In genomic region chr21:22585558-22585957, GRCh38 we compare ENCODE assay signal across 15 cellular contexts.
"Had no signal": no experiment of that assay in that cellular context is flagged by ENCODE, and none has a peak within 500 bp of the region (broad histone marks: within the 10 kb centered on the region; RNA-seq: fewer than 3 reads in every experiment).

No MANE protein-coding gene starts in this region.

- H3K4me1 Mint-ChIP-seq: activated CD4-positive, alpha-beta T cell treated with anti-CD3 and anti-CD28 coated beads, Interleukin-2, amount 10 ng/mL, durations not matched to agents 7 days and 5 days; activated naive CD4-positive, alpha-beta T cell treated with anti-CD3 and anti-CD28 coated beads, Interleukin-2, amount 10 ng/mL, durations not matched to agents 7 days and 5 days; activated T-helper 17 cell treated with anti-CD3 and anti-CD28 coated beads, Interleukin-2, amount 50 U/mL, for 72 hours had no signal

- H3K4me1 ChIP-seq: adrenal gland, transverse colon had no signal

- H3K27me3 Mint-ChIP-seq: activated CD4-positive, alpha-beta T cell treated with anti-CD3 and anti-CD28 coated beads, Interleukin-2, amount 10 ng/mL, durations not matched to agents 7 days and 5 days; activated naive CD4-positive, alpha-beta T cell treated with anti-CD3 and anti-CD28 coated beads, Interleukin-2, amount 10 ng/mL, durations not matched to agents 7 days and 5 days; activated T-helper 17 cell treated with anti-CD3 and anti-CD28 coated beads, Interleukin-2, amount 50 U/mL, for 72 hours; memory B cell; natural killer cell treated with Interleukin-12 subunit alpha and Interleukin-12 subunit beta and Interleukin-15 and Interleukin-18, amount 100 ng/mL, for 72 hours; stimulated activated naive B cell treated with anti-CD40 and anti-IgM and Interleukin-4, amounts not matched to agents 10 μg/mL and 1 μg/mL and 100 μg/mL, for 72 hours had no signal

- H3K9me3 Mint-ChIP-seq: activated naive CD4-positive, alpha-beta T cell treated with anti-CD3 and anti-CD28 coated beads, Interleukin-2, amount 10 ng/mL, durations not matched to agents 7 days and 5 days had no signal

- H3K9me3 ChIP-seq: adrenal gland, sigmoid colon, transverse colon had no signal

- H3K36me3 Mint-ChIP-seq: activated naive CD4-positive, alpha-beta T cell treated with anti-CD3 and anti-CD28 coated beads, Interleukin-2, amount 10 ng/mL, durations not matched to agents 7 days and 5 days; memory B cell; natural killer cell treated with Interleukin-12 subunit alpha and Interleukin-12 subunit beta and Interleukin-15 and Interleukin-18, amount 100 ng/mL, for 72 hours; stimulated activated naive B cell treated with anti-CD40 and anti-IgM and Interleukin-4, amounts not matched to agents 10 μg/mL and 1 μg/mL and 100 μg/mL, for 72 hours had no signal

- H3K27me3 ChIP-seq: adrenal gland, sigmoid colon, transverse colon had no signal

- H3K4me3 Mint-ChIP-seq: activated CD4-positive, alpha-beta T cell treated with anti-CD3 and anti-CD28 coated beads, Interleukin-2, amount 10 ng/mL, durations not matched to agents 7 days and 5 days; activated naive CD4-positive, alpha-beta T cell treated with anti-CD3 and anti-CD28 coated beads, Interleukin-2, amount 10 ng/mL, durations not matched to agents 7 days and 5 days; activated T-helper 17 cell treated with anti-CD3 and anti-CD28 coated beads, Interleukin-2, amount 50 U/mL, for 72 hours; memory B cell; natural killer cell treated with Interleukin-12 subunit alpha and Interleukin-12 subunit beta and Interleukin-15 and Interleukin-18, amount 100 ng/mL, for 72 hours; stimulated activated naive B cell treated with anti-CD40 and anti-IgM and Interleukin-4, amounts not matched to agents 10 μg/mL and 1 μg/mL and 100 μg/mL, for 72 hours had no signal

- H3K27ac ChIP-seq: adrenal gland, sigmoid colon, transverse colon had no signal

- DNase-seq: activated CD4-positive, alpha-beta T cell treated with anti-CD3 and anti-CD28 coated beads, Interleukin-2, amount 10 ng/mL, durations not matched to agents 7 days and 5 days; activated CD4-positive, CD25-positive, alpha-beta regulatory T cell; activated naive CD4-positive, alpha-beta T cell treated with anti-CD3 and anti-CD28 coated beads, Interleukin-2, amount 10 ng/mL, durations not matched to agents 7 days and 5 days; activated T-cell treated with anti-CD3 and anti-CD28 coated beads for 4 hours; adrenal gland; foreskin melanocyte; head of caudate nucleus; sigmoid colon; stimulated activated CD4-positive, alpha-beta T cell treated with anti-CD3 and anti-CD28 coated beads, Interleukin-2, amount 100 ng/mL, for 24 hours; stimulated activated naive B cell treated with anti-CD40 and anti-IgM and Interleukin-4, amounts not matched to agents 10 μg/mL and 1 μg/mL and 100 μg/mL, for 72 hours; transverse colon had no signal

- ATAC-seq: activated T-helper 17 cell treated with anti-CD3 and anti-CD28 coated beads, Interleukin-2, amount 50 U/mL, for 72 hours; left lobe of liver; natural killer cell treated with Interleukin-12 subunit alpha and Interleukin-12 subunit beta and Interleukin-15 and Interleukin-18, amount 100 ng/mL, for 72 hours had no signal

- H3K36me3 ChIP-seq: adrenal gland, sigmoid colon, transverse colon had no signal

- H3K4me3 ChIP-seq: adrenal gland, sigmoid colon, transverse colon had no signal

- H3K27ac Mint-ChIP-seq: activated CD4-positive, alpha-beta T cell treated with anti-CD3 and anti-CD28 coated beads, Interleukin-2, amount 10 ng/mL, durations not matched to agents 7 days and 5 days; activated naive CD4-positive, alpha-beta T cell treated with anti-CD3 and anti-CD28 coated beads, Interleukin-2, amount 10 ng/mL, durations not matched to agents 7 days and 5 days; activated T-helper 17 cell treated with anti-CD3 and anti-CD28 coated beads, Interleukin-2, amount 50 U/mL, for 72 hours; memory B cell; natural killer cell treated with Interleukin-12 subunit alpha and Interleukin-12 subunit beta and Interleukin-15 and Interleukin-18, amount 100 ng/mL, for 72 hours; stimulated activated naive B cell treated with anti-CD40 and anti-IgM and Interleukin-4, amounts not matched to agents 10 μg/mL and 1 μg/mL and 100 μg/mL, for 72 hours had no signal
